9 cellular contexts compared by ENCODE assay signal in the genomic region with DNA sequence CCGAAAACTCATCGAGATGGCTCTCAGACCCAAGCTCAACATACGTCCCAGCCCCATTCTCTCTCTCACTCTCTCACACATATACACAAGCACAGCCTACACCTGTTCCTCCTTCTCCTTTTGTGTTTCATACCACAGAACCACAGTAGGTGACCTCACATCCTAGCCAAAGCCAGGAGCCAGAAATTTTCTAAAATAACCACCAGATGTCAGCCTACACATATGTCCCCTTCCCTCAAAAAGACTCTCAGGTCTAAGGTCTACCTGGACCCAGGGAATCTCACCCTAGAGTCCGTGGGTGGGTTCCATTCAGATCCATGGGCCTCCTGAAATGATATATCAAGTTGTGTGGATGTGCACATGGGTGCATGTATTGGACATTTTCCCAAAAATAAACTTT.
DNase-seq lines count a peak whose midpoint lies in the region; ATAC-seq, FAIRE-seq and TF ChIP-seq lines count a peak whose summit lies in the region.
"Had no signal": no experiment of that assay in that cellular context is flagged by ENCODE, and none has a peak within 500 bp of the region (broad histone marks: within the 10 kb centered on the region; RNA-seq: fewer than 3 reads in every experiment).

No MANE protein-coding gene starts in this region.

- H3K27me3 ChIP-seq in colonic mucosa = no peaks in the 10 kb centered on the region

- no peak overlapping the region for H3K27ac ChIP-seq in colonic mucosa
- H3K27ac ChIP-seq: epithelial cell of prostate had no signal

- peaks cover 16% of the 10 kb centered on the region for H3K27me3 Mint-ChIP-seq in stimulated activated naive CD8-positive, alpha-beta T cell treated with anti-CD3 and anti-CD28 coated beads, Interleukin-15, amount 100 ng/mL, for 72 hours

- no peak for FAIRE-seq in urothelium cell line (lab: Jason Lieb, UNC)

- no peak overlapping the region for H3K27ac Mint-ChIP-seq in stimulated activated naive CD8-positive, alpha-beta T cell treated with anti-CD3 and anti-CD28 coated beads, Interleukin-15, amount 100 ng/mL, for 72 hours

- H3K4me1 Mint-ChIP-seq in stimulated activated naive CD8-positive, alpha-beta T cell treated with anti-CD3 and anti-CD28 coated beads, Interleukin-15, amount 100 ng/mL, for 72 hours = no peaks in the 10 kb centered on the region

- H3K36me3 ChIP-seq in colonic mucosa = no peaks in the 10 kb centered on the region

- no peak for DNase-seq in stimulated activated naive CD8-positive, alpha-beta T cell treated with anti-CD3 and anti-CD28 coated beads, Interleukin-15, amount 100 ng/mL, for 72 hours
- DNase-seq in stimulated activated naive CD8-positive, alpha-beta T cell treated with anti-CD3 and anti-CD28 coated beads, Interleukin-15, Interleukin-2, amounts not matched to agents 100 U/mL and 50 U/mL, for 24 hours = no peak
- DNase-seq in NCI-H187 treated with DMSO at 0.1 percent for 48 hours (lab: John Stamatoyannopoulos, UW) = peak; percentile 46
- DNase-seq in cerebellar cortex (ENCODE audit: low spot score) = peak; percentile 7
- peak; percentile 41 for DNase-seq in urothelium cell line (ENCODE audit: low spot score)
- DNase-seq in colonic mucosa = no peak

- no peaks in the 10 kb centered on the region for H3K9me3 ChIP-seq in colonic mucosa

- no peak overlapping the region for H3K4me3 Mint-ChIP-seq in stimulated activated naive CD8-positive, alpha-beta T cell treated with anti-CD3 and anti-CD28 coated beads, Interleukin-15, amount 100 ng/mL, for 72 hours

- no peak overlapping the region for H3K4me3 ChIP-seq in colonic mucosa

- ATAC-seq in stimulated activated naive CD8-positive, alpha-beta T cell treated with anti-CD3 and anti-CD28 coated beads, Interleukin-15, amount 100 ng/mL, for 72 hours = peak; percentile 71
- no peak for ATAC-seq in stimulated activated naive CD8-positive, alpha-beta T cell treated with anti-CD3 and anti-CD28 coated beads, Interleukin-15, Interleukin-2, amounts not matched to agents 100 U/mL and 50 U/mL, for 24 hours
- ATAC-seq in HG02678 (IDR thresholded peaks at IDR 0.05; ENCODE audit: unreplicated experiment) (peak; percentile 87), esophagus mucosa (no peak)

- H3K4me1 ChIP-seq in colonic mucosa = no peaks in the 10 kb centered on the region

- no peak overlapping the region for H3K9ac ChIP-seq in colonic mucosa (ENCODE audit: low read depth in 2 of 2, low read length in 2 of 2)

- no peak for TF ChIP-seq CTCF in colonic mucosa (IDR thresholded peaks at IDR 0.05)

- intact Hi-C loops in colonic mucosa (cut with DNase I) = no loop called here

- peaks cover 0 to 7% of the 10 kb centered on the region in 2 donors for H3K9me3 Mint-ChIP-seq in stimulated activated naive CD8-positive, alpha-beta T cell treated with anti-CD3 and anti-CD28 coated beads, Interleukin-15, amount 100 ng/mL, for 72 hours

Comparison
In these comparisons a context has a peak if more than half of its experiments do, and no peak if none do; other contexts are left out.
1. ATAC-seq: peak in stimulated activated naive CD8-positive, alpha-beta T cell treated with anti-CD3 and anti-CD28 coated beads, Interleukin-15, amount 100 ng/mL, for 72 hours (single experiment) and HG02678 (single experiment); none in stimulated activated naive CD8-positive, alpha-beta T cell treated with anti-CD3 and anti-CD28 coated beads, Interleukin-15, Interleukin-2, amounts not matched to agents 100 U/mL and 50 U/mL, for 24 hours (single experiment) and esophagus mucosa (single experiment).
2. DNase-seq: peak in NCI-H187 treated with DMSO at 0.1 percent for 48 hours (single experiment), cerebellar cortex (single experiment) and urothelium cell line (single experiment); none in stimulated activated naive CD8-positive, alpha-beta T cell treated with anti-CD3 and anti-CD28 coated beads, Interleukin-15, amount 100 ng/mL, for 72 hours (0 of 2), stimulated activated naive CD8-positive, alpha-beta T cell treated with anti-CD3 and anti-CD28 coated beads, Interleukin-15, Interleukin-2, amounts not matched to agents 100 U/mL and 50 U/mL, for 24 hours (single experiment) and colonic mucosa (single experiment).